In genomic region chr5:55480781-55481180, GRCh38 we compare ENCODE assay signal across 15 cellular contexts. TPM values are rescaled to one million over a fixed set of nuclear protein-coding genes. Genes with fewer than 3 reads are reported as not detected.
DNase-seq lines count a peak whose midpoint lies in the region; ATAC-seq and TF ChIP-seq lines count a peak whose summit lies in the region.
"Had no signal": no experiment of that assay in that cellular context is flagged by ENCODE, and none has a peak within 500 bp of the region (broad histone marks: within the 10 kb centered on the region; RNA-seq: fewer than 3 reads in every experiment).

No MANE protein-coding gene starts in this region.

- ATAC-seq in central memory CD8-positive, alpha-beta T cell (replicated peaks; ENCODE audit: extremely low read depth, poor library complexity, severe bottlenecking), result no peak
- ATAC-seq in HG03432 (IDR thresholded peaks at IDR 0.05; ENCODE audit: unreplicated experiment), result no peak

- H3K27me3 Mint-ChIP-seq in central memory CD8-positive, alpha-beta T cell, result no peaks in the 10 kb centered on the region
- no peaks in the 10 kb centered on the region for H3K27me3 Mint-ChIP-seq in progenitor cell of endocrine pancreas
- H3K27me3 Mint-ChIP-seq: activated T-cell treated with anti-CD3 and anti-CD28 coated beads, Interleukin-2, amount 50 U/mL, for 24 hours; B cell had no signal

- DNase-seq in EH (ENCODE audit: low read depth), result peak; percentile 78
- peak; percentile 11 for DNase-seq in NB4 (ENCODE audit: low read depth)
- DNase-seq in central memory CD8-positive, alpha-beta T cell (ENCODE audit: low spot score in 2 of 2), result no peak
- peak; percentile 34 for DNase-seq in myocyte (ENCODE audit: low read depth)
- DNase-seq in NCI-H2196 treated with DMSO at 0.1 percent for 48 hours (lab: John Stamatoyannopoulos, UW; ENCODE audit: unreplicated experiment), result no peak
- no peak for DNase-seq in medulla oblongata (ENCODE audit: extremely low spot score)
- DNase-seq in progenitor cell of endocrine pancreas (ENCODE audit: low spot score, unreplicated experiment), result no peak
- DNase-seq: activated CD4-positive, alpha-beta T cell treated with anti-CD3 and anti-CD28 coated beads, Interleukin-2, amount 50 U/mL, for 48 hours; activated T-cell treated with anti-CD3 and anti-CD28 coated beads, Interleukin-2, amount 50 U/mL, for 24 hours; GF-D8; NCI-H1930; NCI-H446 treated with DMSO at 0.1 percent for 48 hours; nucleus accumbens had no signal

- no peaks in the 10 kb centered on the region for H3K4me1 Mint-ChIP-seq in central memory CD8-positive, alpha-beta T cell
- peaks cover 19% of the 10 kb centered on the region for H3K4me1 Mint-ChIP-seq in progenitor cell of endocrine pancreas (ENCODE audit: low read depth)

- H3K9me3 Mint-ChIP-seq in central memory CD8-positive, alpha-beta T cell, result no peaks in the 10 kb centered on the region
- no peaks in the 10 kb centered on the region for H3K9me3 Mint-ChIP-seq in progenitor cell of endocrine pancreas (ENCODE audit: low read depth)
- H3K9me3 Mint-ChIP-seq: activated T-cell treated with anti-CD3 and anti-CD28 coated beads, Interleukin-2, amount 50 U/mL, for 24 hours had no signal

- H3K4me3 ChIP-seq in NB4 (ENCODE audit: low read depth, low read length), result no peak overlapping the region

- TF ChIP-seq CTCF in NB4 (IDR thresholded peaks at IDR 0.05; ENCODE audit: low read depth, low read length) (no peak), progenitor cell of endocrine pancreas (IDR thresholded peaks at IDR 0.05; ENCODE audit: unreplicated experiment) (no peak)

- no peak for TF ChIP-seq POLR2A in NB4 (IDR thresholded peaks at IDR 0.05; ENCODE audit: extremely low read depth, insufficient read length)

- H3K36me3 Mint-ChIP-seq in central memory CD8-positive, alpha-beta T cell (ENCODE audit: insufficient read depth), result no peaks in the 10 kb centered on the region
- H3K36me3 Mint-ChIP-seq in progenitor cell of endocrine pancreas (ENCODE audit: insufficient read depth), result peaks cover 2% of the 10 kb centered on the region

- H3K4me3 Mint-ChIP-seq in central memory CD8-positive, alpha-beta T cell, result no peak overlapping the region
- H3K4me3 Mint-ChIP-seq in progenitor cell of endocrine pancreas (ENCODE audit: low read depth), result no peak overlapping the region
- H3K4me3 Mint-ChIP-seq: activated T-cell treated with anti-CD3 and anti-CD28 coated beads, Interleukin-2, amount 50 U/mL, for 24 hours; B cell had no signal

- peak overlapping the region; percentile 52 for H3K27ac Mint-ChIP-seq in central memory CD8-positive, alpha-beta T cell (ENCODE audit: low read depth)
- H3K27ac Mint-ChIP-seq in progenitor cell of endocrine pancreas, result no peak overlapping the region
- H3K27ac Mint-ChIP-seq: activated T-cell treated with anti-CD3 and anti-CD28 coated beads, Interleukin-2, amount 50 U/mL, for 24 hours; B cell had no signal

RNA-seq across cellular contexts. Expression of gene PLPP1, which starts 54.0 kb away (rescaled TPM):
- 94.7 and 154 TPM in 2 replicates for total RNA-seq in myocyte
- polyA plus RNA-seq in myocyte (2012), result 70.4 TPM
- 7.9 and 10.6 TPM in 2 replicates for total RNA-seq in progenitor cell of endocrine pancreas

Comparison
In these comparisons a context has a peak if more than half of its experiments do, and no peak if none do; other contexts are left out.
1. DNase-seq: peak in EH (single experiment), NB4 (single experiment) and myocyte (single experiment); none in central memory CD8-positive, alpha-beta T cell (0 of 2), NCI-H2196 treated with DMSO at 0.1 percent for 48 hours (single experiment), medulla oblongata (single experiment) and progenitor cell of endocrine pancreas (single experiment).